ENCODE assay signal across 13 cellular contexts in the genomic region with DNA sequence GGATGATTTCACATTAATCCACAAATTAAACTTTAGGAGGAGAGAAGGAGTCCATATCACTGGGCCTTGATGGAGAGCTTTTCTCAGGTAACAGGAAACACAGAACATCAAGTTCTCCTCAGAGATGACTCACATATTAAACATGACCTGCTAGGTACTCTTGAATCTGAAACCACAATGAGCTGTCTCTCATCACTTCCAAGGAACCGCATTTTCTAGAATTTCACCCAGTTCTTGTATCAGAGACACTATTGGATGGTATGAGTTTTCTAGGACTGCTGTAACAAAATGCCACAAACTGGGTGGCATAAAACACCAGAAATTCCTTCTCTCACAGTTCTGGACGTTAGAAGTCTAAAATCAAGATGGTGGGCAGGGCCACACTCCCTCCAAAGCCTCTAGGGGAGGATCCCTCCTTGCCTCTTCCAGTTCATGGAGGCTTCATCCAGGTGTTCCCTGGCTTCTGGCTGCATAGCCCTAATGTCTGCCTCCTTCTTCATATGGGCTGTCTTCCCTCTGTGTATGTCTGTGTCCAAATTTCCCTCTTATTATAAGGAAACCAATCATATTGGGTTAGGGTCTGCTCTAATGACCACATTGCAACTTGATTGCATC. TPM values are rescaled to one million over a fixed set of nuclear protein-coding genes. Genes with fewer than 3 reads are reported as not detected.
A peak's percentile ranks its signal among the peaks of the same experiment; 100 is the strongest.
DNase-seq lines count a peak whose midpoint lies in the region; ATAC-seq and TF ChIP-seq lines count a peak whose summit lies in the region.
"Had no signal": no experiment of that assay in that cellular context is flagged by ENCODE, and none has a peak within 500 bp of the region (broad histone marks: within the 10 kb centered on the region; RNA-seq: fewer than 3 reads in every experiment).

No MANE protein-coding gene starts in this region.

- H3K9me3 Mint-ChIP-seq in activated T-cell treated with anti-CD3 and anti-CD28 coated beads, Interleukin-2, amount 50 U/mL, for 24 hours = peaks cover 5% of the 10 kb centered on the region
- peaks cover 18% of the 10 kb centered on the region for H3K9me3 Mint-ChIP-seq in activated CD4-positive, alpha-beta memory T cell treated with anti-CD3 and anti-CD28 coated beads, Interleukin-2, amount 10 ng/mL, durations not matched to agents 7 days and 5 days
- H3K9me3 Mint-ChIP-seq: activated CD4-positive, alpha-beta T cell treated with anti-CD3 and anti-CD28 coated beads, Interleukin-2, amount 10 ng/mL, durations not matched to agents 7 days and 5 days had no signal

- no peaks in the 10 kb centered on the region for H3K27me3 ChIP-seq in foreskin keratinocyte
- no peaks in the 10 kb centered on the region for H3K27me3 ChIP-seq in suprapubic skin

- POLR2A ChIA-PET in activated CD4-positive, alpha-beta memory T cell treated with anti-CD3 and anti-CD28 coated beads, Interleukin-2, amount 10 ng/mL, durations not matched to agents 7 days and 5 days (lab: Charles Lee) = interaction anchor here (0.8 to 1.4 kb wide), 3 partner anchors 11 to 111 kb away, joined by 3 to 6 read pairs (median 3); no protein-coding TSS in a partner anchor

- ATAC-seq in foreskin keratinocyte (peak; percentile 95), GM18867 (IDR thresholded peaks at IDR 0.05; ENCODE audit: unreplicated experiment) (no peak)

- H3K4me3 ChIP-seq in suprapubic skin = no peak overlapping the region

- H3K27me3 Mint-ChIP-seq in activated T-cell treated with anti-CD3 and anti-CD28 coated beads, Interleukin-2, amount 50 U/mL, for 24 hours = no peaks in the 10 kb centered on the region
- no peaks in the 10 kb centered on the region for H3K27me3 Mint-ChIP-seq in activated CD4-positive, alpha-beta memory T cell treated with anti-CD3 and anti-CD28 coated beads, Interleukin-2, amount 10 ng/mL, durations not matched to agents 7 days and 5 days
- H3K27me3 Mint-ChIP-seq: activated CD4-positive, alpha-beta T cell treated with anti-CD3 and anti-CD28 coated beads, Interleukin-2, amount 10 ng/mL, durations not matched to agents 7 days and 5 days had no signal

- CTCF ChIA-PET in activated CD4-positive, alpha-beta memory T cell treated with anti-CD3 and anti-CD28 coated beads, Interleukin-2, amount 10 ng/mL, durations not matched to agents 7 days and 5 days (lab: Charles Lee) = interaction anchor here (0.9 kb wide), 1 partner anchor 88 kb away, joined by 3 read pairs; no protein-coding TSS in a partner anchor

- H3K4me1 Mint-ChIP-seq in activated T-cell treated with anti-CD3 and anti-CD28 coated beads, Interleukin-2, amount 50 U/mL, for 24 hours (ENCODE audit: low read depth) = peaks cover 40% of the 10 kb centered on the region
- peaks cover 21% of the 10 kb centered on the region for H3K4me1 Mint-ChIP-seq in activated CD4-positive, alpha-beta memory T cell treated with anti-CD3 and anti-CD28 coated beads, Interleukin-2, amount 10 ng/mL, durations not matched to agents 7 days and 5 days
- H3K4me1 Mint-ChIP-seq: naive B cell had no signal

- no peak for TF ChIP-seq CTCF in foreskin keratinocyte (conservative IDR thresholded peaks at IDR 0.05)
- no peak for TF ChIP-seq CTCF in suprapubic skin (IDR thresholded peaks at IDR 0.05)

- peaks cover 17% of the 10 kb centered on the region for H3K4me1 ChIP-seq in foreskin keratinocyte
- peaks cover 11% of the 10 kb centered on the region for H3K4me1 ChIP-seq in suprapubic skin

- H3K36me3 ChIP-seq in suprapubic skin = no peaks in the 10 kb centered on the region

- no peaks in the 10 kb centered on the region for H3K9me3 ChIP-seq in suprapubic skin

- TF ChIP-seq POLR2A in suprapubic skin (IDR thresholded peaks at IDR 0.05) = no peak

- no peak for TF ChIP-seq EP300 in suprapubic skin (IDR thresholded peaks at IDR 0.05)

- no peaks in the 10 kb centered on the region for H3K36me3 Mint-ChIP-seq in activated T-cell treated with anti-CD3 and anti-CD28 coated beads, Interleukin-2, amount 50 U/mL, for 24 hours (ENCODE audit: low read depth)
- peaks cover 8% of the 10 kb centered on the region for H3K36me3 Mint-ChIP-seq in activated CD4-positive, alpha-beta memory T cell treated with anti-CD3 and anti-CD28 coated beads, Interleukin-2, amount 10 ng/mL, durations not matched to agents 7 days and 5 days (ENCODE audit: low read depth)
- H3K36me3 Mint-ChIP-seq: naive B cell had no signal

- WGBS in suprapubic skin = 82% methylated on average over 2 of the region's 2 CpGs

- H3K27ac ChIP-seq in foreskin keratinocyte = peak overlapping the region; percentile 29
- H3K27ac ChIP-seq in suprapubic skin = peak overlapping the region; percentile 75

- DNase-seq in activated T-cell treated with anti-CD3 and anti-CD28 coated beads, Interleukin-2, amount 50 U/mL, for 24 hours = no peak
- DNase-seq in activated T-cell treated with anti-CD3 and anti-CD28 coated beads, Interleukin-2, amount 50 U/mL, for 1 hour = no peak
- DNase-seq in activated CD4-positive, alpha-beta memory T cell treated with anti-CD3 and anti-CD28 coated beads, Interleukin-2, amount 10 ng/mL, durations not matched to agents 7 days and 5 days = no peak
- DNase-seq in foreskin keratinocyte = peak; percentile 88 to 95
- DNase-seq in suprapubic skin (ENCODE audit: low spot score in 2 of 2) = no peak
- no peak for DNase-seq in T-helper 9 cell
- no peak for DNase-seq in NCI-H82 treated with DMSO at 0.1 percent for 48 hours (lab: John Stamatoyannopoulos, UW; ENCODE audit: unreplicated experiment)
- DNase-seq: activated CD4-positive, alpha-beta T cell treated with anti-CD3 and anti-CD28 coated beads, Interleukin-2, amount 10 ng/mL, durations not matched to agents 7 days and 5 days; DND-41; naive B cell; NCI-H1930; stimulated activated CD4-positive, alpha-beta T cell treated with anti-CD3 and anti-CD28 coated beads, Interleukin-12 subunit alpha, Interleukin-12 subunit beta, amount 100 ng/mL, for 4 hours had no signal

- H3K27ac Mint-ChIP-seq in activated T-cell treated with anti-CD3 and anti-CD28 coated beads, Interleukin-2, amount 50 U/mL, for 24 hours = peak overlapping the region; percentile 94
- peak overlapping the region; percentile 23 for H3K27ac Mint-ChIP-seq in activated CD4-positive, alpha-beta memory T cell treated with anti-CD3 and anti-CD28 coated beads, Interleukin-2, amount 10 ng/mL, durations not matched to agents 7 days and 5 days
- H3K27ac Mint-ChIP-seq: activated CD4-positive, alpha-beta T cell treated with anti-CD3 and anti-CD28 coated beads, Interleukin-2, amount 10 ng/mL, durations not matched to agents 7 days and 5 days had no signal

- H3K4me3 Mint-ChIP-seq in activated T-cell treated with anti-CD3 and anti-CD28 coated beads, Interleukin-2, amount 50 U/mL, for 24 hours = no peak overlapping the region
- no peak overlapping the region for H3K4me3 Mint-ChIP-seq in activated CD4-positive, alpha-beta memory T cell treated with anti-CD3 and anti-CD28 coated beads, Interleukin-2, amount 10 ng/mL, durations not matched to agents 7 days and 5 days
- H3K4me3 Mint-ChIP-seq: activated CD4-positive, alpha-beta T cell treated with anti-CD3 and anti-CD28 coated beads, Interleukin-2, amount 10 ng/mL, durations not matched to agents 7 days and 5 days; naive B cell had no signal

RNA-seq across cellular contexts. Expression of a gene that starts 38.5 kb away (rescaled TPM):
- total RNA-seq in activated CD4-positive, alpha-beta memory T cell treated with anti-CD3 and anti-CD28 coated beads, Interleukin-2, amount 10 ng/mL, durations not matched to agents 7 days and 5 days = under 1 TPM; 0.25 to 0.33 TPM
- total RNA-seq in foreskin keratinocyte = 2.3 and 2.5 TPM in 2 replicates
- polyA plus RNA-seq in foreskin keratinocyte = 1.5 and 2.0 TPM in 2 replicates
- 1 to 10 TPM; 1.3 to 2.5 (median 1.7) TPM for total RNA-seq in suprapubic skin

Comparison
In these comparisons a context has a peak if more than half of its experiments do, and no peak if none do; other contexts are left out.
1. DNase-seq: peak in foreskin keratinocyte (2 of 2); none in activated T-cell treated with anti-CD3 and anti-CD28 coated beads, Interleukin-2, amount 50 U/mL, for 24 hours (single experiment), activated T-cell treated with anti-CD3 and anti-CD28 coated beads, Interleukin-2, amount 50 U/mL, for 1 hour (single experiment), activated CD4-positive, alpha-beta memory T cell treated with anti-CD3 and anti-CD28 coated beads, Interleukin-2, amount 10 ng/mL, durations not matched to agents 7 days and 5 days (single experiment), suprapubic skin (0 of 2), T-helper 9 cell (single experiment) and NCI-H82 treated with DMSO at 0.1 percent for 48 hours (single experiment).